25 cellular contexts compared by ENCODE assay signal in genomic region chr4:7019367-7019766, GRCh38. TPM values are rescaled to one million over a fixed set of nuclear protein-coding genes. Genes with fewer than 3 reads are reported as not detected.
A peak's percentile ranks its signal among the peaks of the same experiment; 100 is the strongest.
DNase-seq lines count a peak whose midpoint lies in the region; ATAC-seq and TF ChIP-seq lines count a peak whose summit lies in the region.
"Had no signal": no experiment of that assay in that cellular context is flagged by ENCODE, and none has a peak within 500 bp of the region (broad histone marks: within the 10 kb centered on the region; RNA-seq: fewer than 3 reads in every experiment).

No MANE protein-coding gene starts in this region.

- no peak overlapping the region for H4K91ac ChIP-seq in neuronal stem cell (ENCODE audit: low read depth, low read length, poor library complexity)

- peaks cover 73% of the 10 kb centered on the region for H3K36me3 ChIP-seq in endodermal cell (ENCODE audit: control insufficient read depth, insufficient read depth, low read length)
- H3K36me3 ChIP-seq in neuronal stem cell (replicated peaks in 1 of 2; ENCODE audit: control insufficient read depth in 2 of 2, insufficient read depth in 2 of 2, low read length in 2 of 2), result peaks cover 37 to 85% of the 10 kb centered on the region in 2 donors
- peaks cover 28 to 99% (median 76%) of the 10 kb centered on the region in 3 donors for H3K36me3 ChIP-seq in tibial artery
- peaks cover 70 to 100% (median 96%) of the 10 kb centered on the region in 4 donors for H3K36me3 ChIP-seq in stomach

- intact Hi-C loops in tibial artery (cut with DNase I; ENCODE audit: low total_unique reads), result no loop called here
- intact Hi-C loops in stomach (cut with DNase I; ENCODE audit: low total_unique reads), result no loop called here

- H3K9ac ChIP-seq in endodermal cell (ENCODE audit: extremely low read depth, low read length, poor library complexity, severe bottlenecking) (no peak overlapping the region), neuronal stem cell (ENCODE audit: low read depth, low read length, poor library complexity) (no peak overlapping the region)

- H4K8ac ChIP-seq in neuronal stem cell (ENCODE audit: low read depth, low read length), result no peak overlapping the region

- no peak overlapping the region for H2AFZ ChIP-seq in neuronal stem cell (ENCODE audit: low read length)
- H2AFZ ChIP-seq: PC-9 had no signal

- H3K36me3 Mint-ChIP-seq in endodermal cell (ENCODE audit: low read depth), result peaks cover 62% of the 10 kb centered on the region

- TF ChIP-seq CTCF in endodermal cell (conservative IDR thresholded peaks at IDR 0.05) (no peak), tibial artery (IDR thresholded peaks at IDR 0.05) (no peak), stomach (IDR thresholded peaks at IDR 0.05) (no peak)

- WGBS in endodermal cell (ENCODE audit: insufficient coverage in 1 of 2, insufficient read length in 1 of 2), 2 experiments, result 92 to 97% methylated on average over 4 to 10 of the region's 10 CpGs
- no CpG with 5 or more reads among the region's 10 CpGs for WGBS in neuronal stem cell (ENCODE audit: extremely low coverage in 2 of 2, insufficient read length in 2 of 2, insufficient replicate concordance in 1 of 2), 2 donors
- WGBS in stomach, 5 donors, result 88 to 93% (median 89%) methylated on average over 7 to 10 of the region's 10 CpGs

- no peak overlapping the region for H3K4me3 ChIP-seq in endodermal cell (ENCODE audit: low read length)
- H3K4me3 ChIP-seq in neuronal stem cell (ENCODE audit: low read length in 2 of 2), result no peak overlapping the region
- H3K4me3 ChIP-seq in tibial artery, result no peak overlapping the region
- H3K4me3 ChIP-seq in stomach, result no peak overlapping the region
- H3K4me3 ChIP-seq: HAP-1, PC-9 had no signal

- no peak overlapping the region for H3K23ac ChIP-seq in neuronal stem cell (ENCODE audit: low read depth, low read length, poor library complexity)

- H3K4me1 ChIP-seq in endodermal cell (ENCODE audit: control insufficient read depth, insufficient read depth, low read length) (peaks cover 10% of the 10 kb centered on the region), neuronal stem cell (ENCODE audit: control insufficient read depth in 2 of 2, insufficient read depth in 1 of 2, low read depth in 1 of 2, low read length in 2 of 2) (peaks cover 5 to 8% of the 10 kb centered on the region in 2 donors), tibial artery (no peaks in the 10 kb centered on the region), stomach (no peaks in the 10 kb centered on the region)
- H3K4me1 ChIP-seq: BE2C, HAP-1 had no signal

- no peaks in the 10 kb centered on the region for H3K9me3 ChIP-seq in endodermal cell (ENCODE audit: control insufficient read depth, low read length)
- H3K9me3 ChIP-seq in neuronal stem cell (replicated peaks in 1 of 2; ENCODE audit: control insufficient read depth in 2 of 2, insufficient read depth in 1 of 2, low read depth in 1 of 2, low read length in 2 of 2), result no peaks in the 10 kb centered on the region
- H3K9me3 ChIP-seq in tibial artery, result no peaks in the 10 kb centered on the region
- H3K9me3 ChIP-seq in stomach, result no peaks in the 10 kb centered on the region
- H3K9me3 ChIP-seq: BE2C, HAP-1 had no signal

- no peak for TF ChIP-seq POLR2A in stomach (IDR thresholded peaks at IDR 0.05)

- no peaks in the 10 kb centered on the region for H3K4me1 Mint-ChIP-seq in stimulated activated naive CD8-positive, alpha-beta T cell treated with anti-CD3 and anti-CD28 coated beads, Interleukin-15, amount 100 ng/mL, for 72 hours
- H3K4me1 Mint-ChIP-seq in endodermal cell, result peaks cover 13% of the 10 kb centered on the region
- H3K4me1 Mint-ChIP-seq: CD14-positive monocyte had no signal

- H3K27ac Mint-ChIP-seq in stimulated activated naive CD8-positive, alpha-beta T cell treated with anti-CD3 and anti-CD28 coated beads, Interleukin-15, amount 100 ng/mL, for 72 hours, result peak overlapping the region; percentile 14 to 85
- H3K27ac Mint-ChIP-seq in endodermal cell, result peak overlapping the region; percentile 69
- H3K27ac Mint-ChIP-seq: IgD-negative memory B cell had no signal

- H2BK5ac ChIP-seq in neuronal stem cell (ENCODE audit: low read length), result no peak overlapping the region

- H3K27me3 ChIP-seq in endodermal cell (ENCODE audit: control insufficient read depth, insufficient read depth, low read length, poor library complexity, severe bottlenecking) (no peaks in the 10 kb centered on the region), neuronal stem cell (ENCODE audit: control insufficient read depth in 3 of 3, insufficient read depth in 3 of 3, low read depth in 1 of 3, low read length in 3 of 3) (no peaks in the 10 kb centered on the region), tibial artery (no peaks in the 10 kb centered on the region), stomach (no peaks in the 10 kb centered on the region)
- H3K27me3 ChIP-seq: BE2C had no signal

- H2BK12ac ChIP-seq in neuronal stem cell (ENCODE audit: low read length), result no peak overlapping the region

- H3K27me3 Mint-ChIP-seq in stimulated activated naive CD8-positive, alpha-beta T cell treated with anti-CD3 and anti-CD28 coated beads, Interleukin-15, amount 100 ng/mL, for 72 hours, result no peaks in the 10 kb centered on the region
- no peaks in the 10 kb centered on the region for H3K27me3 Mint-ChIP-seq in endodermal cell (ENCODE audit: insufficient read depth)
- H3K27me3 Mint-ChIP-seq: IgD-negative memory B cell had no signal

- ATAC-seq in stimulated activated naive CD8-positive, alpha-beta T cell treated with anti-CD3 and anti-CD28 coated beads, Interleukin-15, amount 100 ng/mL, for 72 hours, result no peak
- no peak for ATAC-seq in stimulated activated naive CD8-positive, alpha-beta T cell treated with anti-CD3 and anti-CD28 coated beads, Interleukin-15, Interleukin-2, amounts not matched to agents 100 U/mL and 50 U/mL, for 24 hours
- ATAC-seq in GM19463 (IDR thresholded peaks at IDR 0.05; ENCODE audit: unreplicated experiment), result no peak

- H3K4me3 Mint-ChIP-seq in stimulated activated naive CD8-positive, alpha-beta T cell treated with anti-CD3 and anti-CD28 coated beads, Interleukin-15, amount 100 ng/mL, for 72 hours, result no peak overlapping the region
- no peak overlapping the region for H3K4me3 Mint-ChIP-seq in endodermal cell
- H3K4me3 Mint-ChIP-seq: CD14-positive monocyte, IgD-negative memory B cell had no signal

- DNase-seq in stimulated activated naive CD8-positive, alpha-beta T cell treated with anti-CD3 and anti-CD28 coated beads, Interleukin-15, amount 100 ng/mL, for 72 hours, result no peak
- no peak for DNase-seq in stimulated activated naive CD8-positive, alpha-beta T cell treated with anti-CD3 and anti-CD28 coated beads, Interleukin-15, Interleukin-2, amounts not matched to agents 100 U/mL and 50 U/mL, for 24 hours
- DNase-seq in endodermal cell, result no peak
- no peak for DNase-seq in neuronal stem cell (ENCODE audit: low spot score)
- DNase-seq in tibial artery, result no peak
- DNase-seq in stomach, result no peak
- DNase-seq in HK-2 (ENCODE audit: unreplicated experiment), result no peak
- DNase-seq: 8988T, ACHN, BE2C, Calu3, DMS79 treated with DMSO at 0.1 percent for 48 hours, NCI-H1048, NCI-H1417, NCI-H1694, NCI-H2029 treated with DMSO at 0.1 percent for 48 hours, NCI-H526 treated with DMSO at 0.1 percent for 48 hours, PC-9, RPMI8226, SHP77 had no signal

- peaks cover 1% of the 10 kb centered on the region for H3K79me1 ChIP-seq in neuronal stem cell (ENCODE audit: low read depth, low read length)

- H3K14ac ChIP-seq in neuronal stem cell (ENCODE audit: low read length), result no peak overlapping the region

- H2BK15ac ChIP-seq in neuronal stem cell (ENCODE audit: low read length), result no peak overlapping the region

- no peak overlapping the region for H2AK5ac ChIP-seq in neuronal stem cell (ENCODE audit: low read depth, low read length)

- no peak overlapping the region for H3K4ac ChIP-seq in neuronal stem cell (ENCODE audit: low read length)

- H3K9me3 Mint-ChIP-seq in stimulated activated naive CD8-positive, alpha-beta T cell treated with anti-CD3 and anti-CD28 coated beads, Interleukin-15, amount 100 ng/mL, for 72 hours, result no peaks in the 10 kb centered on the region
- no peaks in the 10 kb centered on the region for H3K9me3 Mint-ChIP-seq in endodermal cell
- H3K9me3 Mint-ChIP-seq: CD14-positive monocyte, IgD-negative memory B cell had no signal

- H2BK120ac ChIP-seq in neuronal stem cell (ENCODE audit: low read depth, low read length), result no peak overlapping the region

- H3K4me2 ChIP-seq in neuronal stem cell (ENCODE audit: insufficient read depth, low read length, poor library complexity, severe bottlenecking), result no peak overlapping the region
- H3K4me2 ChIP-seq: PC-9 had no signal

- H3K27ac ChIP-seq in endodermal cell (ENCODE audit: low read depth, low read length), result no peak overlapping the region
- no peak overlapping the region for H3K27ac ChIP-seq in neuronal stem cell (replicated peaks; ENCODE audit: low read length)
- no peak overlapping the region for H3K27ac ChIP-seq in tibial artery
- H3K27ac ChIP-seq in stomach, result no peak overlapping the region
- H3K27ac ChIP-seq: HL-60 had no signal

- H3K18ac ChIP-seq in neuronal stem cell (ENCODE audit: low read length), result peak overlapping the region; percentile 9

- no peak for TF ChIP-seq EP300 in stomach (IDR thresholded peaks at IDR 0.05)

RNA-seq across cellular contexts. Expression of gene TADA2B, which starts 23.8 kb away (rescaled TPM):
- 10 to 100 TPM; 17.3 to 17.5 TPM for total RNA-seq in endodermal cell
- polyA plus RNA-seq in endodermal cell (2013, experiment 1 of 2), result 11.6 TPM
- polyA plus RNA-seq in endodermal cell (2013, experiment 2 of 2), result 10.6 TPM
- polyA plus RNA-seq in neuronal stem cell (2013, experiment 1 of 2), result 9.9 TPM
- polyA plus RNA-seq in neuronal stem cell (2013, experiment 2 of 2), result 9.9 TPM
- total RNA-seq in stomach, result 10 to 100 TPM in 4 of 5 donors, 1 to 10 TPM in 1; 1.2 to 73.7 (median 19.3) TPM
- polyA plus RNA-seq in stomach, result 10 to 100 TPM in 2 of 3 donors, 1 to 10 TPM in 1; 9.0 to 13.9 (median 12.5) TPM

RNA-seq across cellular contexts. Expression of gene GRPEL1, which starts 48.5 kb away (rescaled TPM):
- total RNA-seq in endodermal cell, result 10 to 100 TPM; 18.5 to 25.5 TPM
- 16.3 TPM for polyA plus RNA-seq in endodermal cell (2013, experiment 1 of 2)
- polyA plus RNA-seq in endodermal cell (2013, experiment 2 of 2), result 14.6 TPM
- polyA plus RNA-seq in neuronal stem cell (2013, experiment 1 of 2), result 10.3 TPM
- polyA plus RNA-seq in neuronal stem cell (2013, experiment 2 of 2), result 9.4 TPM
- total RNA-seq in stomach, result 10 to 100 TPM in 4 of 5 donors, not detected in 1; 11.4 to 53.6 (median 19.6) TPM
- polyA plus RNA-seq in stomach, result 10 to 100 TPM; 20.5 to 33.6 (median 25.5) TPM
